10 cellular contexts compared by ENCODE assay signal in genomic region chr6:15026832-15027231, GRCh38.
A peak's percentile ranks its signal among the peaks of the same experiment; 100 is the strongest.
DNase-seq lines count a peak whose midpoint lies in the region; ATAC-seq and TF ChIP-seq lines count a peak whose summit lies in the region.
"Had no signal": no experiment of that assay in that cellular context is flagged by ENCODE, and none has a peak within 500 bp of the region (broad histone marks: within the 10 kb centered on the region; RNA-seq: fewer than 3 reads in every experiment).

No MANE protein-coding gene starts in this region.

- CTCF ChIA-PET in AG04450 (lab: Charles Lee) = no interaction called here

- no peaks in the 10 kb centered on the region for H3K27me3 Mint-ChIP-seq in activated T-cell treated with anti-CD3 and anti-CD28 coated beads, Interleukin-2, amount 50 U/mL, for 72 hours (ENCODE audit: low read depth)
- H3K27me3 Mint-ChIP-seq: B cell had no signal

- TF ChIP-seq CTCF in AG04450 (IDR thresholded peaks at IDR 0.05; ENCODE audit: low read depth, low read length) (no peak), RWPE2 (IDR thresholded peaks at IDR 0.05; ENCODE audit: poor library complexity, severe bottlenecking) (no peak), hepatocyte (IDR thresholded peaks at IDR 0.05; ENCODE audit: poor library complexity) (no peak)

- no peak overlapping the region for H3K4me3 ChIP-seq in AG04450 (ENCODE audit: low read depth, low read length)
- H3K4me3 ChIP-seq in RWPE2 (ENCODE audit: severe bottlenecking) = no peak overlapping the region
- no peak overlapping the region for H3K4me3 ChIP-seq in hepatocyte

- H3K9me3 ChIP-seq in AG04450 (ENCODE audit: control insufficient read depth, insufficient read depth, low read length) = no peaks in the 10 kb centered on the region; the same call in 1 of the 2 replicates
- no peaks in the 10 kb centered on the region for H3K9me3 ChIP-seq in RWPE2 (ENCODE audit: severe bottlenecking)
- H3K9me3 ChIP-seq in hepatocyte (ENCODE audit: low read depth) = no peaks in the 10 kb centered on the region

- no peaks in the 10 kb centered on the region for H3K9me2 ChIP-seq in hepatocyte (replicated peaks; ENCODE audit: insufficient read depth)

- H3K36me3 Mint-ChIP-seq in activated T-cell treated with anti-CD3 and anti-CD28 coated beads, Interleukin-2, amount 50 U/mL, for 72 hours (ENCODE audit: insufficient read depth in 2 of 2) = peaks cover 2 to 9% of the 10 kb centered on the region in 2 donors

- POLR2A ChIA-PET in AG04450 (lab: Yijun Ruan, JAX) = interaction anchor here (0.7 kb wide), 1 partner anchor 10 kb away, joined by 9 read pairs; no protein-coding TSS in a partner anchor

- H3K9me3 Mint-ChIP-seq in activated T-cell treated with anti-CD3 and anti-CD28 coated beads, Interleukin-2, amount 50 U/mL, for 72 hours = peaks cover 3 to 7% of the 10 kb centered on the region in 2 donors

- DNase-seq in AG04450 (ENCODE audit: low read depth, low spot score) (peak; percentile 7), NCI-H128 (lab: John Stamatoyannopoulos, UW; ENCODE audit: unreplicated experiment) (peak; percentile 11), RWPE2 (ENCODE audit: low spot score) (no peak), hepatocyte (ENCODE audit: low spot score) (peak; percentile 62), RPMI8226 (no peak), ecto neural progenitor cell (ENCODE audit: low spot score) (no peak)
- DNase-seq in activated T-cell treated with anti-CD3 and anti-CD28 coated beads, Interleukin-2, amount 50 U/mL, for 72 hours = no peak
- DNase-seq: amygdala had no signal

- H3K36me3 ChIP-seq in RWPE2 (ENCODE audit: low read depth) (no peaks in the 10 kb centered on the region), hepatocyte (replicated peaks; ENCODE audit: insufficient read depth, low read depth) (no peaks in the 10 kb centered on the region)

- no peaks in the 10 kb centered on the region for H3K4me1 ChIP-seq in RWPE2 (ENCODE audit: insufficient read depth, poor library complexity, severe bottlenecking)
- H3K4me1 ChIP-seq in hepatocyte (ENCODE audit: insufficient read depth) = no peaks in the 10 kb centered on the region

- H2AFZ ChIP-seq in hepatocyte = no peak overlapping the region

- H3K27me3 ChIP-seq in AG04450 (ENCODE audit: control insufficient read depth, insufficient read depth, low read length) (no peaks in the 10 kb centered on the region), RWPE2 (ENCODE audit: insufficient read depth, poor library complexity, severe bottlenecking) (no peaks in the 10 kb centered on the region), hepatocyte (no peaks in the 10 kb centered on the region)

- H3K79me2 ChIP-seq in hepatocyte = no peaks in the 10 kb centered on the region

- peaks cover 42% of the 10 kb centered on the region for H3K4me1 Mint-ChIP-seq in activated T-cell treated with anti-CD3 and anti-CD28 coated beads, Interleukin-2, amount 50 U/mL, for 72 hours (ENCODE audit: low read depth)

- H4K20me1 ChIP-seq in hepatocyte (ENCODE audit: insufficient read depth, poor library complexity, severe bottlenecking) = no peaks in the 10 kb centered on the region

- 32% methylated on average over 6 of the region's 6 CpGs for WGBS in hepatocyte (ENCODE audit: low lambda C conversion rate, missing lambda C conversion rate)

- H3K4me3 Mint-ChIP-seq in activated T-cell treated with anti-CD3 and anti-CD28 coated beads, Interleukin-2, amount 50 U/mL, for 72 hours = no peak overlapping the region
- H3K4me3 Mint-ChIP-seq: B cell had no signal

- ATAC-seq in RWPE2 (ENCODE audit: low read depth) = peak; percentile 31; the same call in 1 of the 3 replicates
- no peak for ATAC-seq in activated T-cell treated with anti-CD3 and anti-CD28 coated beads, Interleukin-2, amount 50 U/mL, for 72 hours (replicated peaks in 1 of 2)
- ATAC-seq in HG02642 (IDR thresholded peaks at IDR 0.05; ENCODE audit: poor library complexity, unreplicated experiment) = no peak

- no peak overlapping the region for H3K27ac Mint-ChIP-seq in activated T-cell treated with anti-CD3 and anti-CD28 coated beads, Interleukin-2, amount 50 U/mL, for 72 hours
- H3K27ac Mint-ChIP-seq: B cell had no signal

- no peak overlapping the region for H3K27ac ChIP-seq in AG04450 (ENCODE audit: low read depth, low read length)
- H3K27ac ChIP-seq in RWPE2 (ENCODE audit: poor library complexity, severe bottlenecking) = no peak overlapping the region
- H3K27ac ChIP-seq in hepatocyte = no peak overlapping the region

- H3K4me2 ChIP-seq in hepatocyte = no peak overlapping the region

Comparison
In these comparisons a context has a peak if more than half of its experiments do, and no peak if none do; other contexts are left out.
1. DNase-seq: peak in AG04450 (single experiment), NCI-H128 (single experiment) and hepatocyte (single experiment); none in RWPE2 (single experiment), activated T-cell treated with anti-CD3 and anti-CD28 coated beads, Interleukin-2, amount 50 U/mL, for 72 hours (0 of 2), RPMI8226 (single experiment) and ecto neural progenitor cell (single experiment).